In the genomic region with DNA sequence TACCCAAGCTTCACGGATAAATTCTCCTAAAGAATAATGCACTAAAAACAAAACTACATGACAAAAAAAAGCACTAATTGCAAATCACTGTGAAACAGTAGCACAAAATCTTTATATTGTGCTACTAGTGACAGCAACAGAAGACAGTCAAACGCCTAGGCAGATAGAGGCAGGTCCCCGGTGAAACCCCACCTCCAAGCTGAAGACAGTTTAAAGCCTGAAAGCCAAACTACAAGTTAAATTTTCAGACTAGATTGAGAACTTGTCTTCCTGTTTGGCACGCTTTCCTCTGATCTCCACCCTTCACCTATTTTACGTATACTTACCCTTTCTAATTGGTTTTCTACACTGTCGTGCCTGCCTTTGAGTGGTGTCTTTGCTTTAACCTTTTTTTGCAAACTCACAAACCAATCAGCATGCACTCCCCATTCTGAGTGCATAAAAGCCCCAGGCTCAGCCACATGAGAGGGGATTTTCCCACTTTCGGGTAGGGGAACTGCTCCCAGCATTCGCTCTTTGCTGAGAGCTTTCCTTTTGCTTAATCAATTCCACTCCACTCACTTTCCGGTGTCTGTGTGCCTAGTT, we compare ENCODE assay signal across 15 cellular contexts. TPM values are rescaled to one million over a fixed set of nuclear protein-coding genes. Genes with fewer than 3 reads are reported as not detected.
DNase-seq lines count a peak whose midpoint lies in the region; ATAC-seq, FAIRE-seq and TF ChIP-seq lines count a peak whose summit lies in the region.
"Had no signal": no experiment of that assay in that cellular context is flagged by ENCODE, and none has a peak within 500 bp of the region (broad histone marks: within the 10 kb centered on the region; RNA-seq: fewer than 3 reads in every experiment).

No MANE protein-coding gene starts in this region.

- H3K9ac ChIP-seq in K562 (ENCODE audit: insufficient read depth in 1 of 2, low read depth in 2 of 2, low read length in 2 of 2), result no peak overlapping the region

- peaks cover 11% of the 10 kb centered on the region for H3K79me2 ChIP-seq in K562 (ENCODE audit: control insufficient read depth, insufficient read depth, low read length)

- no peak for ATAC-seq in activated CD8-positive, alpha-beta memory T cell treated with anti-CD3 and anti-CD28 coated beads, Interleukin-2, amount 10 ng/mL, durations not matched to agents 7 days and 5 days
- ATAC-seq in activated B cell treated with CpG ODN at 0.5 μM for 24 hours (ENCODE audit: low read depth), result no peak
- ATAC-seq in K562, result no peak
- no peak for ATAC-seq in stimulated activated naive CD8-positive, alpha-beta T cell treated with anti-CD3 and anti-CD28 coated beads, Interleukin-15, Interleukin-2, amounts not matched to agents 100 U/mL and 50 U/mL, for 24 hours

- no peak overlapping the region for H3K4me3 ChIP-seq in K562
- no peak overlapping the region for H3K4me3 ChIP-seq in foreskin fibroblast (ENCODE audit: low read depth in 1 of 2, low read length in 2 of 2)
- H3K4me3 ChIP-seq in Caco-2 (ENCODE audit: low read depth, low read length), result no peak overlapping the region
- H3K4me3 ChIP-seq: left ventricle myocardium inferior had no signal

- peak; percentile 15 for DNase-seq in activated CD8-positive, alpha-beta memory T cell treated with anti-CD3 and anti-CD28 coated beads, Interleukin-2, amount 50 U/mL, for 4 hours
- no peak for DNase-seq in activated CD8-positive, alpha-beta memory T cell treated with anti-CD3 and anti-CD28 coated beads, Interleukin-2, amount 10 ng/mL, durations not matched to agents 7 days and 5 days
- DNase-seq in activated B cell treated with CpG ODN at 0.5 μM for 24 hours (no peak), K562 (ENCODE audit: extremely low read depth in 1 of 4, low spot score in 3 of 4) (no peak), GM20000 (ENCODE audit: low spot score) (no peak), foreskin fibroblast (no peak), Caco-2 (no peak)
- DNase-seq in stimulated activated naive CD8-positive, alpha-beta T cell treated with anti-CD3 and anti-CD28 coated beads, Interleukin-15, Interleukin-2, amounts not matched to agents 100 U/mL and 50 U/mL, for 24 hours, result peak; percentile 22
- DNase-seq: ACHN, GF-D8, left ventricle myocardium inferior, NCI-H1694, NCI-H446 treated with DMSO at 0.1 percent for 48 hours, OCI-M1 had no signal

- no peak for FAIRE-seq in K562 (lab: Jason Lieb, UNC)

- no peak for TF ChIP-seq RAD21 in K562 (CRISPR knock-in tag; conservative IDR thresholded peaks at IDR 0.05 in 1 of 2, IDR thresholded peaks at IDR 0.05 in 1 of 2)

- in situ Hi-C loops in K562 (cut with MboI), result no loop called here

- H3K27ac ChIP-seq in K562 (ENCODE audit: extremely low read depth, low read depth, low read length), result no peak overlapping the region
- H3K27ac ChIP-seq: left ventricle myocardium inferior had no signal

- no peaks in the 10 kb centered on the region for H3K36me3 Mint-ChIP-seq in activated CD8-positive, alpha-beta memory T cell treated with anti-CD3 and anti-CD28 coated beads, Interleukin-2, amount 10 ng/mL, durations not matched to agents 7 days and 5 days
- H3K36me3 Mint-ChIP-seq in activated B cell treated with CpG ODN at 0.5 μM for 24 hours (ENCODE audit: low read depth) (peaks cover 10% of the 10 kb centered on the region), Caco-2 (ENCODE audit: insufficient read depth, unreplicated experiment) (peaks cover 9% of the 10 kb centered on the region)

- H3K4me1 Mint-ChIP-seq in activated CD8-positive, alpha-beta memory T cell treated with anti-CD3 and anti-CD28 coated beads, Interleukin-2, amount 10 ng/mL, durations not matched to agents 7 days and 5 days, result peaks cover 13% of the 10 kb centered on the region
- peaks cover 48% of the 10 kb centered on the region for H3K4me1 Mint-ChIP-seq in activated B cell treated with CpG ODN at 0.5 μM for 24 hours
- peaks cover 7% of the 10 kb centered on the region for H3K4me1 Mint-ChIP-seq in Caco-2 (ENCODE audit: low read depth, unreplicated experiment)

- H3K9me1 ChIP-seq in K562 (ENCODE audit: control insufficient read depth, insufficient read depth, low read length), result no peaks in the 10 kb centered on the region

- H3K36me3 ChIP-seq in K562 (ENCODE audit: control insufficient read depth, insufficient read depth, low read length) (peaks cover 5% of the 10 kb centered on the region; the same call in 2 of the 3 replicates), Caco-2 (ENCODE audit: control insufficient read depth, insufficient read depth, low read length) (0 out of 2 replicates have a peak, but pooled peaks cover 2% of the 10 kb centered on the region)
- H3K36me3 ChIP-seq: left ventricle myocardium inferior had no signal

- H3K27me3 ChIP-seq in K562 (ENCODE audit: control insufficient read depth in 2 of 2, insufficient read depth in 2 of 2, low read length in 2 of 2) (no peaks in the 10 kb centered on the region), Caco-2 (replicated peaks; ENCODE audit: control insufficient read depth, insufficient read depth, low read length) (no peaks in the 10 kb centered on the region)

- TF ChIP-seq EP300 in K562 (IDR thresholded peaks at IDR 0.05; ENCODE audit: low read length), result no peak

- no peaks in the 10 kb centered on the region for H3K9me3 ChIP-seq in K562 (replicated peaks; ENCODE audit: control insufficient read depth, insufficient read depth, low read depth, low read length)
- H3K9me3 ChIP-seq in Caco-2, result peaks cover 3% of the 10 kb centered on the region; the same call in 1 of the 2 replicates
- H3K9me3 ChIP-seq: left ventricle myocardium inferior had no signal

- CTCF ChIA-PET in activated CD8-positive, alpha-beta memory T cell treated with anti-CD3 and anti-CD28 coated beads, Interleukin-2, amount 10 ng/mL, durations not matched to agents 7 days and 5 days (lab: Charles Lee), result no interaction called here
- CTCF ChIA-PET in activated B cell treated with CpG ODN at 0.5 μM for 24 hours (lab: Charles Lee) (interaction anchor here (1.1 to 1.3 kb wide), 2 partner anchors 81 to 131 kb away, joined by 3 to 4 read pairs; no protein-coding TSS in a partner anchor), K562 (lab: Yijun Ruan, JAX; ENCODE audit: low intra/inter-chr PET ratio) (no interaction called here), Caco-2 (lab: Charles Lee) (no interaction called here)

- H3K27me3 Mint-ChIP-seq in activated CD8-positive, alpha-beta memory T cell treated with anti-CD3 and anti-CD28 coated beads, Interleukin-2, amount 10 ng/mL, durations not matched to agents 7 days and 5 days, result peaks cover 28% of the 10 kb centered on the region
- H3K27me3 Mint-ChIP-seq in activated B cell treated with CpG ODN at 0.5 μM for 24 hours (no peaks in the 10 kb centered on the region), Caco-2 (ENCODE audit: insufficient read depth, unreplicated experiment) (no peaks in the 10 kb centered on the region)
- H3K27me3 Mint-ChIP-seq: progenitor cell of endocrine pancreas had no signal

- TF ChIP-seq POLR2A in K562 (conservative IDR thresholded peaks at IDR 0.05), result no peak

- TF ChIP-seq CTCF in activated B cell treated with CpG ODN at 0.5 μM for 24 hours (IDR thresholded peaks at IDR 0.05) (no peak), K562 (IDR thresholded peaks at IDR 0.05 in 2 of 3, conservative IDR thresholded peaks at IDR 0.05 in 1 of 3; ENCODE audit: insufficient read depth in 2 of 3, low read depth in 1 of 3, low read length in 3 of 3) (no peak), GM20000 (IDR thresholded peaks at IDR 0.05; ENCODE audit: extremely low read depth, missing control alignments) (no peak), foreskin fibroblast (IDR thresholded peaks at IDR 0.05; ENCODE audit: low read depth, low read length) (no peak), Caco-2 (IDR thresholded peaks at IDR 0.05; ENCODE audit: insufficient read depth in 1 of 2, low read depth in 1 of 2, low read length in 1 of 2, severe bottlenecking in 1 of 2, unreplicated experiment in 1 of 2) (no peak)

- H3K4me3 Mint-ChIP-seq in activated CD8-positive, alpha-beta memory T cell treated with anti-CD3 and anti-CD28 coated beads, Interleukin-2, amount 10 ng/mL, durations not matched to agents 7 days and 5 days, result no peak overlapping the region
- H3K4me3 Mint-ChIP-seq in activated B cell treated with CpG ODN at 0.5 μM for 24 hours (peak overlapping the region; percentile 11), Caco-2 (ENCODE audit: unreplicated experiment) (no peak overlapping the region)

- WGBS in K562 (ENCODE audit: insufficient coverage, low coverage, missing lambda C conversion rate), result 57% methylated on average over 9 of the region's 9 CpGs

- no peaks in the 10 kb centered on the region for H3K9me3 Mint-ChIP-seq in activated CD8-positive, alpha-beta memory T cell treated with anti-CD3 and anti-CD28 coated beads, Interleukin-2, amount 10 ng/mL, durations not matched to agents 7 days and 5 days (ENCODE audit: low read depth)
- H3K9me3 Mint-ChIP-seq in activated B cell treated with CpG ODN at 0.5 μM for 24 hours, result peaks cover 2% of the 10 kb centered on the region
- no peaks in the 10 kb centered on the region for H3K9me3 Mint-ChIP-seq in Caco-2 (ENCODE audit: unreplicated experiment)

- no peak overlapping the region for H2AFZ ChIP-seq in K562 (ENCODE audit: low read depth, low read length)

- intact Hi-C loops in activated B cell treated with CpG ODN at 0.5 μM for 24 hours (cut with micrococcal nuclease) (no loop called here), K562 (cut with micrococcal nuclease) (loop anchor here (5.0 kb wide), 1 partner anchor 133 kb away; no protein-coding TSS in a partner anchor), Caco-2 (cut with micrococcal nuclease; ENCODE audit: unreplicated experiment) (loop anchor here (5.0 kb wide), 2 partner anchors 38 to 218 kb away; no protein-coding TSS in a partner anchor)

- POLR2A ChIA-PET in activated B cell treated with CpG ODN at 0.5 μM for 24 hours (lab: Charles Lee), result interaction anchor here (0.5 to 2.3 kb wide), 12 partner anchors 8 to 127 kb away, joined by 3 to 18 read pairs (median 3); no protein-coding TSS in a partner anchor
- POLR2A ChIA-PET in K562 (lab: Yijun Ruan, JAX), result interaction anchor here (11.8 kb wide), 1 partner anchor 18 kb away, joined by 220 read pairs; no protein-coding TSS in a partner anchor
- POLR2A ChIA-PET in Caco-2 (lab: Charles Lee), result no interaction called here

- H3K4me1 ChIP-seq in K562 (replicated peaks in 1 of 2; ENCODE audit: control insufficient read depth in 2 of 2, insufficient read depth in 2 of 2, low read length in 2 of 2), result peaks cover 8 to 10% of the 10 kb centered on the region in 2 experiments
- peaks cover 21% of the 10 kb centered on the region for H3K4me1 ChIP-seq in Caco-2

- no peak overlapping the region for H3K4me2 ChIP-seq in K562 (ENCODE audit: insufficient read depth, low read length)

- BruUV-seq in K562 (replicated peaks; lab: Mats Ljungman, UMichigan), result no TSS peak
- BruUV-seq in Caco-2 (replicated peaks; lab: Mats Ljungman, UMichigan), result no TSS peak

- H3K27ac Mint-ChIP-seq in activated CD8-positive, alpha-beta memory T cell treated with anti-CD3 and anti-CD28 coated beads, Interleukin-2, amount 10 ng/mL, durations not matched to agents 7 days and 5 days, result no peak overlapping the region
- peak overlapping the region; percentile 90 for H3K27ac Mint-ChIP-seq in activated B cell treated with CpG ODN at 0.5 μM for 24 hours
- H3K27ac Mint-ChIP-seq in Caco-2 (ENCODE audit: unreplicated experiment), result no peak overlapping the region
- H3K27ac Mint-ChIP-seq: progenitor cell of endocrine pancreas had no signal

- peaks cover 6% of the 10 kb centered on the region; the same call in 1 of the 2 replicates for H4K20me1 ChIP-seq in K562 (replicated peaks; ENCODE audit: control insufficient read depth, insufficient read depth, low read length)

RNA-seq across cellular contexts. Expression of gene BACH1, which starts 3.6 kb away (rescaled TPM):
- total RNA-seq in activated CD8-positive, alpha-beta memory T cell treated with anti-CD3 and anti-CD28 coated beads, Interleukin-2, amount 10 ng/mL, durations not matched to agents 7 days and 5 days, result 10 to 100 TPM; 19.1 to 22.1 TPM
- 141 and 152 TPM in 2 replicates for total RNA-seq in activated B cell treated with CpG ODN at 0.5 μM for 24 hours
- total RNA-seq in K562 (2011; cell fraction: chromatin; rRNA removed; ENCODE audit: low replicate concordance), result 67.5 and 174 TPM in 2 replicates
- total RNA-seq in K562 (2011; cell fraction: nucleolus; rRNA removed), result 37.7 and 46.3 TPM in 2 replicates
- 49.6 and 62.1 TPM in 2 replicates for total RNA-seq in K562 (2011; cell fraction: nucleoplasm; rRNA removed)
- 23.6 and 24.6 TPM in 2 replicates for total RNA-seq in K562 (2014; rRNA removed)
- total RNA-seq in K562 (2014; rRNA removed; fragmentation: Illumina TruSeq; extraction: Trizol), result 51.7 and 57.7 TPM in 2 replicates
- total RNA-seq in K562 (2015; rRNA removed; fragmentation: Illumina TruSeq; extraction: Trizol), result 33.4 and 36.7 TPM in 2 replicates
- 53.6 and 58.5 TPM in 2 replicates for total RNA-seq in K562 (2021)
- 33.3 and 41.2 TPM in 2 replicates for polyA plus RNA-seq in K562 (2011; rRNA removed)
- polyA plus RNA-seq in K562 (2011; cell fraction: cytosol; rRNA removed), result 10.2 and 19.7 TPM in 2 replicates
- 24.4 and 26.5 TPM in 2 replicates for polyA plus RNA-seq in K562 (2011; cell fraction: nucleus; rRNA removed)
- 23.8 and 26.4 TPM in 2 replicates for polyA plus RNA-seq in K562 (2012)
- polyA plus RNA-seq in K562 (2014; fragmentation: Illumina TruSeq; extraction: Trizol), result 23.3 and 28.6 TPM in 2 replicates
- polyA plus RNA-seq in K562 (2014; fragmentation: Nextera tagmentation; extraction: Ambion mirVana), result 10 to 100 TPM; 10.6 to 12.6 TPM
- polyA plus RNA-seq in K562 (2014; rRNA removed), result 14.6 and 15.9 TPM in 2 replicates
- polyA minus RNA-seq in K562 (2011; rRNA and poly(A)+ RNA removed), result 266 and 267 TPM in 2 replicates
- 47.3 and 68.3 TPM in 2 replicates for polyA minus RNA-seq in K562 (2011; cell fraction: cytosol; rRNA and poly(A)+ RNA removed)
- 42.0 and 79.6 TPM in 2 replicates for polyA minus RNA-seq in K562 (2011; cell fraction: nucleus; rRNA and poly(A)+ RNA removed)
- total RNA-seq in Caco-2 (2022), result 54.0 and 65.2 TPM in 2 replicates

Comparison
In these comparisons a context has a peak if more than half of its experiments do, and no peak if none do; other contexts are left out.
1. DNase-seq: peak in activated CD8-positive, alpha-beta memory T cell treated with anti-CD3 and anti-CD28 coated beads, Interleukin-2, amount 50 U/mL, for 4 hours (single experiment) and stimulated activated naive CD8-positive, alpha-beta T cell treated with anti-CD3 and anti-CD28 coated beads, Interleukin-15, Interleukin-2, amounts not matched to agents 100 U/mL and 50 U/mL, for 24 hours (single experiment); none in activated CD8-positive, alpha-beta memory T cell treated with anti-CD3 and anti-CD28 coated beads, Interleukin-2, amount 10 ng/mL, durations not matched to agents 7 days and 5 days (single experiment), activated B cell treated with CpG ODN at 0.5 μM for 24 hours (single experiment), K562 (0 of 4), GM20000 (single experiment), foreskin fibroblast (0 of 2) and Caco-2 (0 of 2).